In genomic region chr7:136009488-136010079, GRCh38 we compare ENCODE assay signal across 8 cellular contexts. TPM values are rescaled to one million over a fixed set of nuclear protein-coding genes. Genes with fewer than 3 reads are reported as not detected.
DNase-seq lines count a peak whose midpoint lies in the region; ATAC-seq lines count a peak whose summit lies in the region.

No MANE protein-coding gene starts in this region.

- H3K9me3 Mint-ChIP-seq in effector memory CD8-positive, alpha-beta T cell, result no peaks in the 10 kb centered on the region
- peaks cover 0 to 5% (median 3%) of the 10 kb centered on the region in 7 donors for H3K9me3 Mint-ChIP-seq in naive B cell

- DNase-seq in DMS114 treated with DMSO at 0.1 percent for 48 hours (lab: John Stamatoyannopoulos, UW; ENCODE audit: unreplicated experiment), result peak; percentile 53
- peak; percentile 32 for DNase-seq in Jurkat, Clone E6-1 (ENCODE audit: low read depth, low spot score)
- DNase-seq in OCI-M1 (lab: John Stamatoyannopoulos, UW), result peak; percentile 69
- DNase-seq in effector memory CD8-positive, alpha-beta T cell, result peak in 2 of 3 experiments; percentile 13 to 22
- DNase-seq in naive B cell, result peak; percentile 42
- DNase-seq in activated gamma-delta T cell (lab: John Stamatoyannopoulos, UW), result no peak

- H3K27me3 Mint-ChIP-seq in effector memory CD8-positive, alpha-beta T cell, result no peaks in the 10 kb centered on the region
- H3K27me3 Mint-ChIP-seq in naive B cell, result peaks cover 3 to 15% (median 9%) of the 10 kb centered on the region in 3 donors

- no peaks in the 10 kb centered on the region for H3K36me3 Mint-ChIP-seq in effector memory CD8-positive, alpha-beta T cell (ENCODE audit: insufficient read depth)
- H3K36me3 Mint-ChIP-seq in naive B cell, result peaks cover 0 to 4% of the 10 kb centered on the region in 2 donors

- no peak overlapping the region for H3K4me3 Mint-ChIP-seq in effector memory CD8-positive, alpha-beta T cell
- no peak overlapping the region for H3K4me3 Mint-ChIP-seq in naive B cell

- no peak for ATAC-seq in effector memory CD8-positive, alpha-beta T cell (replicated peaks)
- no peak for ATAC-seq in naive B cell (ENCODE audit: low read depth in 2 of 2)
- no peak for ATAC-seq in HG02610 (IDR thresholded peaks at IDR 0.05; ENCODE audit: unreplicated experiment)
- no peak for ATAC-seq in GM18868 (IDR thresholded peaks at IDR 0.05; ENCODE audit: unreplicated experiment)

- H3K4me1 Mint-ChIP-seq in effector memory CD8-positive, alpha-beta T cell (ENCODE audit: low read depth in 2 of 2), result peaks cover 4 to 6% of the 10 kb centered on the region in 2 donors
- H3K4me1 Mint-ChIP-seq in naive B cell, result peaks cover 4 to 15% (median 12%) of the 10 kb centered on the region in 3 donors

- H3K4me3 ChIP-seq in Jurkat, Clone E6-1 (ENCODE audit: low read length), result no peak overlapping the region

- H3K27ac Mint-ChIP-seq in effector memory CD8-positive, alpha-beta T cell, result no peak overlapping the region
- no peak overlapping the region for H3K27ac Mint-ChIP-seq in naive B cell

RNA-seq across cellular contexts. Expression of gene MTPN, which starts 32.4 kb away (rescaled TPM):
- polyA plus RNA-seq in Jurkat, Clone E6-1 (2012; ENCODE audit: insufficient read depth, insufficient read length), result 104 TPM
- 100 to 1,000 TPM; 203 to 341 (median 281) TPM for polyA plus RNA-seq in naive B cell (ENCODE audit: low read depth in 6 of 6)
